ENCODE assay signal across 1 cellular context in the genomic region with DNA sequence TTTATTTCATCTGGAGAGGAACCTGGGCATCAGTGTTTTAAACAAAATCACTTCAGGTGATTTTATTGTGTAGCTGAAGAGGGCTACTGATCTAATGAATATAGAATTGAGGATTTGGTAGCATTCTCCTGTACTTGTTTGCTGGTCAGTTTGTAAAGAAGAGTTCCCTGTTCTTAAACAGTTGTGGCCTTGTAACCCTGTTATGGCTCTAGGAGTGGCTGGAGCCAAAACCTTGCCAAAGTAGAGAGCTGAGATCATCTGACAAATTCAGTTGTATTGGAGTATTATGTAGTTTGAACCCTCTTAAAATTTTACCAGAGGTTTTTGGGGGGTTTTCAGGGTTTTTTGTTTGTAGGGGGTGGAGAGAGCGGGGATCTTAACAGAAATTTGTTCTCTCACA.
TF ChIP-seq lines count a peak whose summit lies in the region.

No MANE protein-coding gene starts in this region.

TF ChIP-seq in GM23338, 12 proteins besides CTCF, POLR2A, EP300 and RAD21:
- TF ChIP-seq POLR2AphosphoS5 (IDR thresholded peaks at IDR 0.05; ENCODE audit: low read depth) (no peak), STAT1 (IDR thresholded peaks at IDR 0.05; ENCODE audit: unreplicated experiment) (no peak), JUNB (IDR thresholded peaks at IDR 0.05; ENCODE audit: unreplicated experiment) (no peak), CREB1 (CRISPR knock-in tag; IDR thresholded peaks at IDR 0.05; ENCODE audit: low read depth) (no peak), ZNF114 (CRISPR knock-in tag; IDR thresholded peaks at IDR 0.05) (no peak)
- TF ChIP-seq, protein P1, sequence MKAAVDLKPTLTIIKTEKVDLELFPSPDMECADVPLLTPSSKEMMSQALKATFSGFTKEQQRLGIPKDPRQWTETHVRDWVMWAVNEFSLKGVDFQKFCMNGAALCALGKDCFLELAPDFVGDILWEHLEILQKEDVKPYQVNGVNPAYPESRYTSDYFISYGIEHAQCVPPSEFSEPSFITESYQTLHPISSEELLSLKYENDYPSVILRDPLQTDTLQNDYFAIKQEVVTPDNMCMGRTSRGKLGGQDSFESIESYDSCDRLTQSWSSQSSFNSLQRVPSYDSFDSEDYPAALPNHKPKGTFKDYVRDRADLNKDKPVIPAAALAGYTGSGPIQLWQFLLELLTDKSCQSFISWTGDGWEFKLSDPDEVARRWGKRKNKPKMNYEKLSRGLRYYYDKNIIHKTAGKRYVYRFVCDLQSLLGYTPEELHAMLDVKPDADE (IDR thresholded peaks at IDR 0.05): no peak
- TF ChIP-seq, protein P2, sequence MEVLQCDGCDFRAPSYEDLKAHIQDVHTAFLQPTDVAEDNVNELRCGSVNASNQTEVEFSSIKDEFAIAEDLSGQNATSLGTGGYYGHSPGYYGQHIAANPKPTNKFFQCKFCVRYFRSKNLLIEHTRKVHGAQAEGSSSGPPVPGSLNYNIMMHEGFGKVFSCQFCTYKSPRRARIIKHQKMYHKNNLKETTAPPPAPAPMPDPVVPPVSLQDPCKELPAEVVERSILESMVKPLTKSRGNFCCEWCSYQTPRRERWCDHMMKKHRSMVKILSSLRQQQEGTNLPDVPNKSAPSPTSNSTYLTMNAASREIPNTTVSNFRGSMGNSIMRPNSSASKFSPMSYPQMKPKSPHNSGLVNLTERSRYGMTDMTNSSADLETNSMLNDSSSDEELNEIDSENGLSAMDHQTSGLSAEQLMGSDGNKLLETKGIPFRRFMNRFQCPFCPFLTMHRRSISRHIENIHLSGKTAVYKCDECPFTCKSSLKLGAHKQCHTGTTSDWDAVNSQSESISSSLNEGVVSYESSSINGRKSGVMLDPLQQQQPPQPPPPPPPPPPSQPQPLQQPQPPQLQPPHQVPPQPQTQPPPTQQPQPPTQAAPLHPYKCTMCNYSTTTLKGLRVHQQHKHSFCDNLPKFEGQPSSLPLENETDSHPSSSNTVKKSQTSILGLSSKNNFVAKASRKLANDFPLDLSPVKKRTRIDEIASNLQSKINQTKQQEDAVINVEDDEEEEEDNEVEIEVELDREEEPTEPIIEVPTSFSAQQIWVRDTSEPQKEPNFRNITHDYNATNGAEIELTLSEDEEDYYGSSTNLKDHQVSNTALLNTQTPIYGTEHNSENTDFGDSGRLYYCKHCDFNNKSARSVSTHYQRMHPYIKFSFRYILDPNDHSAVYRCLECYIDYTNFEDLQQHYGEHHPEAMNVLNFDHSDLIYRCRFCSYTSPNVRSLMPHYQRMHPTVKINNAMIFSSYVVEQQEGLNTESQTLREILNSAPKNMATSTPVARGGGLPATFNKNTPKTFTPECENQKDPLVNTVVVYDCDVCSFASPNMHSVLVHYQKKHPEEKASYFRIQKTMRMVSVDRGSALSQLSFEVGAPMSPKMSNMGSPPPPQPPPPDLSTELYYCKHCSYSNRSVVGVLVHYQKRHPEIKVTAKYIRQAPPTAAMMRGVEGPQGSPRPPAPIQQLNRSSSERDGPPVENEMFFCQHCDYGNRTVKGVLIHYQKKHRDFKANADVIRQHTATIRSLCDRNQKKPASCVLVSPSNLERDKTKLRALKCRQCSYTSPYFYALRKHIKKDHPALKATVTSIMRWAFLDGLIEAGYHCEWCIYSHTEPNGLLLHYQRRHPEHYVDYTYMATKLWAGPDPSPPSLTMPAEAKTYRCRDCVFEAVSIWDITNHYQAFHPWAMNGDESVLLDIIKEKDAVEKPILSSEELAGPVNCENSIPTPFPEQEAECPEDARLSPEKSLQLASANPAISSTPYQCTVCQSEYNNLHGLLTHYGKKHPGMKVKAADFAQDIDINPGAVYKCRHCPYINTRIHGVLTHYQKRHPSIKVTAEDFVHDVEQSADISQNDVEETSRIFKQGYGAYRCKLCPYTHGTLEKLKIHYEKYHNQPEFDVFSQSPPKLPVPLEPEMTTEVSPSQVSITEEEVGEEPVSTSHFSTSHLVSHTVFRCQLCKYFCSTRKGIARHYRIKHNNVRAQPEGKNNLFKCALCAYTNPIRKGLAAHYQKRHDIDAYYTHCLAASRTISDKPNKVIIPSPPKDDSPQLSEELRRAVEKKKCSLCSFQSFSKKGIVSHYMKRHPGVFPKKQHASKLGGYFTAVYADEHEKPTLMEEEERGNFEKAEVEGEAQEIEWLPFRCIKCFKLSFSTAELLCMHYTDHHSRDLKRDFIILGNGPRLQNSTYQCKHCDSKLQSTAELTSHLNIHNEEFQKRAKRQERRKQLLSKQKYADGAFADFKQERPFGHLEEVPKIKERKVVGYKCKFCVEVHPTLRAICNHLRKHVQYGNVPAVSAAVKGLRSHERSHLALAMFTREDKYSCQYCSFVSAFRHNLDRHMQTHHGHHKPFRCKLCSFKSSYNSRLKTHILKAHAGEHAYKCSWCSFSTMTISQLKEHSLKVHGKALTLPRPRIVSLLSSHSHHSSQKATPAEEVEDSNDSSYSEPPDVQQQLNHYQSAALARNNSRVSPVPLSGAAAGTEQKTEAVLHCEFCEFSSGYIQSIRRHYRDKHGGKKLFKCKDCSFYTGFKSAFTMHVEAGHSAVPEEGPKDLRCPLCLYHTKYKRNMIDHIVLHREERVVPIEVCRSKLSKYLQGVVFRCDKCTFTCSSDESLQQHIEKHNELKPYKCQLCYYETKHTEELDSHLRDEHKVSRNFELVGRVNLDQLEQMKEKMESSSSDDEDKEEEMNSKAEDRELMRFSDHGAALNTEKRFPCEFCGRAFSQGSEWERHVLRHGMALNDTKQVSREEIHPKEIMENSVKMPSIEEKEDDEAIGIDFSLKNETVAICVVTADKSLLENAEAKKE (CRISPR knock-in tag; IDR thresholded peaks at IDR 0.05): no peak
- TF ChIP-seq, protein P3, sequence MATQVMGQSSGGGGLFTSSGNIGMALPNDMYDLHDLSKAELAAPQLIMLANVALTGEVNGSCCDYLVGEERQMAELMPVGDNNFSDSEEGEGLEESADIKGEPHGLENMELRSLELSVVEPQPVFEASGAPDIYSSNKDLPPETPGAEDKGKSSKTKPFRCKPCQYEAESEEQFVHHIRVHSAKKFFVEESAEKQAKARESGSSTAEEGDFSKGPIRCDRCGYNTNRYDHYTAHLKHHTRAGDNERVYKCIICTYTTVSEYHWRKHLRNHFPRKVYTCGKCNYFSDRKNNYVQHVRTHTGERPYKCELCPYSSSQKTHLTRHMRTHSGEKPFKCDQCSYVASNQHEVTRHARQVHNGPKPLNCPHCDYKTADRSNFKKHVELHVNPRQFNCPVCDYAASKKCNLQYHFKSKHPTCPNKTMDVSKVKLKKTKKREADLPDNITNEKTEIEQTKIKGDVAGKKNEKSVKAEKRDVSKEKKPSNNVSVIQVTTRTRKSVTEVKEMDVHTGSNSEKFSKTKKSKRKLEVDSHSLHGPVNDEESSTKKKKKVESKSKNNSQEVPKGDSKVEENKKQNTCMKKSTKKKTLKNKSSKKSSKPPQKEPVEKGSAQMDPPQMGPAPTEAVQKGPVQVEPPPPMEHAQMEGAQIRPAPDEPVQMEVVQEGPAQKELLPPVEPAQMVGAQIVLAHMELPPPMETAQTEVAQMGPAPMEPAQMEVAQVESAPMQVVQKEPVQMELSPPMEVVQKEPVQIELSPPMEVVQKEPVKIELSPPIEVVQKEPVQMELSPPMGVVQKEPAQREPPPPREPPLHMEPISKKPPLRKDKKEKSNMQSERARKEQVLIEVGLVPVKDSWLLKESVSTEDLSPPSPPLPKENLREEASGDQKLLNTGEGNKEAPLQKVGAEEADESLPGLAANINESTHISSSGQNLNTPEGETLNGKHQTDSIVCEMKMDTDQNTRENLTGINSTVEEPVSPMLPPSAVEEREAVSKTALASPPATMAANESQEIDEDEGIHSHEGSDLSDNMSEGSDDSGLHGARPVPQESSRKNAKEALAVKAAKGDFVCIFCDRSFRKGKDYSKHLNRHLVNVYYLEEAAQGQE (IDR thresholded peaks at IDR 0.05; ENCODE audit: unreplicated experiment): no peak
